Comparison of ENCODE assay signal across 8 cellular contexts in genomic region chr17:28041844-28042656, GRCh38. TPM values are rescaled to one million over a fixed set of nuclear protein-coding genes. Genes with fewer than 3 reads are reported as not detected.
DNase-seq lines count a peak whose midpoint lies in the region; ATAC-seq and TF ChIP-seq lines count a peak whose summit lies in the region.

No MANE protein-coding gene starts in this region.

- H3K4me3 ChIP-seq in AG04450 (ENCODE audit: low read depth, low read length) (peak overlapping the region; percentile 81), NB4 (ENCODE audit: low read depth, low read length) (peak overlapping the region; percentile 72), endocrine pancreas (ENCODE audit: control insufficient read depth, insufficient read depth, low read length) (peak overlapping the region; percentile 47)

- H3K9ac ChIP-seq in endocrine pancreas (ENCODE audit: control insufficient read depth, insufficient read depth, low read length) = peak overlapping the region; percentile 69

- H3K9me3 Mint-ChIP-seq in naive thymus-derived CD8-positive, alpha-beta T cell = no peaks in the 10 kb centered on the region

- TF ChIP-seq CTCF in AG04450 (IDR thresholded peaks at IDR 0.05; ENCODE audit: low read depth, low read length) (no peak), NB4 (IDR thresholded peaks at IDR 0.05; ENCODE audit: low read depth, low read length) (no peak)

- peaks cover 25% of the 10 kb centered on the region for H3K4me1 ChIP-seq in endocrine pancreas (ENCODE audit: control insufficient read depth, insufficient read depth, low read length)

- no peaks in the 10 kb centered on the region for H3K36me3 ChIP-seq in endocrine pancreas (ENCODE audit: control insufficient read depth, insufficient read depth, low read length)

- CTCF ChIA-PET in AG04450 (lab: Charles Lee) = interaction anchor here (1.3 kb wide), 1 partner anchor 52 kb away, joined by 5 read pairs; no protein-coding TSS in a partner anchor

- H3K27ac Mint-ChIP-seq in naive thymus-derived CD8-positive, alpha-beta T cell = peak overlapping the region; percentile 5 to 93 (median 85)

- H3K9me3 ChIP-seq in AG04450 (ENCODE audit: control insufficient read depth, insufficient read depth, low read length) (peaks cover 4% of the 10 kb centered on the region; the same call in 1 of the 2 replicates), endocrine pancreas (ENCODE audit: control insufficient read depth, low read length) (no peaks in the 10 kb centered on the region)

- H3K4me1 Mint-ChIP-seq in naive thymus-derived CD8-positive, alpha-beta T cell = peaks cover 34 to 73% (median 61%) of the 10 kb centered on the region in 4 donors

- H3K4me3 Mint-ChIP-seq in naive thymus-derived CD8-positive, alpha-beta T cell = peak overlapping the region; percentile 75 to 94 (median 88)

- TF ChIP-seq POLR2A in NB4 (IDR thresholded peaks at IDR 0.05; ENCODE audit: extremely low read depth, insufficient read length) = no peak

- H3K27me3 Mint-ChIP-seq in naive thymus-derived CD8-positive, alpha-beta T cell = no peaks in the 10 kb centered on the region

- no peaks in the 10 kb centered on the region for H3K27me3 ChIP-seq in AG04450 (ENCODE audit: control insufficient read depth, insufficient read depth, low read length)
- no peaks in the 10 kb centered on the region for H3K27me3 ChIP-seq in endocrine pancreas (ENCODE audit: control insufficient read depth, insufficient read depth, low read length)

- H3K36me3 Mint-ChIP-seq in naive thymus-derived CD8-positive, alpha-beta T cell = peaks cover 0 to 2% (median 0%) of the 10 kb centered on the region in 3 donors

- POLR2A ChIA-PET in AG04450 (lab: Yijun Ruan, JAX) = interaction anchor here (0.7 to 1.2 kb wide), 8 partner anchors 41 to 315 kb away, joined by 4 to 9 read pairs (median 4); partner anchors contain the start of genes IFT20, POLDIP2 and TNFAIP1
- POLR2A ChIA-PET in naive thymus-derived CD8-positive, alpha-beta T cell (lab: Charles Lee) = interaction anchor here (0.7 to 1.6 kb wide), 9 partner anchors 13 to 315 kb away, joined by 3 to 6 read pairs (median 3); partner anchors contain the start of genes LYRM9, POLDIP2 and TNFAIP1

- peak overlapping the region; percentile 67 for H3K27ac ChIP-seq in AG04450 (ENCODE audit: low read depth, low read length)

- peak; percentile 9 for ATAC-seq in GM19467 (IDR thresholded peaks at IDR 0.05; ENCODE audit: unreplicated experiment)
- peak; percentile 18 to 36 for ATAC-seq in naive thymus-derived CD8-positive, alpha-beta T cell

- DNase-seq in AG04450 (ENCODE audit: low read depth, low spot score) = no peak
- no peak for DNase-seq in NB4 (ENCODE audit: low read depth)
- DNase-seq in naive thymus-derived CD8-positive, alpha-beta T cell = peak in 1 of 10 donors; percentile 14
- no peak for DNase-seq in NCI-H510A treated with DMSO at 0.1 percent for 48 hours (lab: John Stamatoyannopoulos, UW)
- no peak for DNase-seq in activated gamma-delta T cell treated with Interleukin-2 at 50 U/mL for 16 hours
- DNase-seq in Ammon's horn (ENCODE audit: low spot score) = no peak

RNA-seq across cellular contexts. Expression of gene NLK, which starts 0.4 kb away (rescaled TPM):
- polyA plus RNA-seq in AG04450 (2011; rRNA removed) = 24.5 and 24.6 TPM in 2 replicates
- 48.8 and 59.2 TPM in 2 replicates for polyA minus RNA-seq in AG04450 (2011; rRNA and poly(A)+ RNA removed)
- 10 to 100 TPM; 14.6 to 15.4 TPM for total RNA-seq in naive thymus-derived CD8-positive, alpha-beta T cell
- 1 to 10 TPM; 1.5 to 2.1 (median 2.1) TPM for polyA plus RNA-seq in naive thymus-derived CD8-positive, alpha-beta T cell
